ENCODE assay signal across 25 cellular contexts in the genomic region with DNA sequence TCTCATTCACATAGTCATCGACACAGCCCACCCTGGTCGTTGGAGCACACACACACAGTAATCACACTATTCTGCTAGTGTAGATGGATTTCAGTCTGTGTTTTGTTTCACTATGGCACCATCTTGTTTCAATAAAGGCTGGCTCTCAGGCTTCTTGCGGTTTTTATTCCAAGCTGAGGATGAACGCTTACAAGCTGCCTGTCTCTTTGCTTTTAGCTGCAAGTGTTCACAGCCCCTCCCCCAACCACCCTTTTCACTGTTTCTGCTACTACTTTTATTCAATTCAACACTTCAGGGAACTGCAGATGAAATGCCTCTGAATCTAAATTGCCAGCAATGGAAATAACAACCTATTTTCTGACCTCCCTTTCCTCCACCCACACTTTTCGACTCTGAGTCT.
DNase-seq lines count a peak whose midpoint lies in the region; ATAC-seq, FAIRE-seq and TF ChIP-seq lines count a peak whose summit lies in the region.
"Had no signal": no experiment of that assay in that cellular context is flagged by ENCODE, and none has a peak within 500 bp of the region (broad histone marks: within the 10 kb centered on the region; RNA-seq: fewer than 3 reads in every experiment).

No MANE protein-coding gene starts in this region.

- peaks cover 16% of the 10 kb centered on the region for H3K9me3 Mint-ChIP-seq in neural progenitor cell
- peaks cover 6% of the 10 kb centered on the region for H3K9me3 Mint-ChIP-seq in activated CD4-positive, alpha-beta T cell treated with anti-CD3 and anti-CD28 coated beads for 36 hours (ENCODE audit: low read depth)
- H3K9me3 Mint-ChIP-seq: activated naive CD4-positive, alpha-beta T cell treated with anti-CD3 and anti-CD28 coated beads, Interleukin-2, amount 50 U/mL, for 24 hours had no signal

- no peaks in the 10 kb centered on the region for H3K27me3 Mint-ChIP-seq in neural progenitor cell (ENCODE audit: insufficient read depth, low read depth)
- H3K27me3 Mint-ChIP-seq in activated CD4-positive, alpha-beta T cell treated with anti-CD3 and anti-CD28 coated beads for 36 hours, result peaks cover 3% of the 10 kb centered on the region
- H3K27me3 Mint-ChIP-seq: activated CD8-positive, alpha-beta T cell treated with anti-CD3 and anti-CD28 coated beads for 36 hours had no signal

- no peak for TF ChIP-seq CTCF in fibroblast of lung (conservative IDR thresholded peaks at IDR 0.05 in 1 of 2, IDR thresholded peaks at IDR 0.05 in 1 of 2; ENCODE audit: low read depth in 1 of 2, low read length in 2 of 2)
- no peak for TF ChIP-seq CTCF in neural progenitor cell (IDR thresholded peaks at IDR 0.05)

- H3K27me3 ChIP-seq in fibroblast of lung (ENCODE audit: control insufficient read depth, insufficient read depth, low read length) (no peaks in the 10 kb centered on the region), neural progenitor cell (no peaks in the 10 kb centered on the region), right cardiac atrium (ENCODE audit: control insufficient read depth, insufficient read depth) (no peaks in the 10 kb centered on the region)
- H3K27me3 ChIP-seq: MG63 had no signal

- no peak overlapping the region for H3K9ac ChIP-seq in SK-N-MC (ENCODE audit: insufficient read length)
- H3K9ac ChIP-seq in fibroblast of lung (ENCODE audit: insufficient read depth, low read length), result no peak overlapping the region
- no peak overlapping the region for H3K9ac ChIP-seq in neural progenitor cell

- intact Hi-C loops in activated CD4-positive, alpha-beta T cell treated with anti-CD3 and anti-CD28 coated beads for 36 hours (cut with DNase I, micrococcal nuclease), result no loop called here
- intact Hi-C loops in right cardiac atrium (cut with DNase I), result no loop called here

- H3K36me3 Mint-ChIP-seq in neural progenitor cell, result peaks cover 4% of the 10 kb centered on the region
- no peaks in the 10 kb centered on the region for H3K36me3 Mint-ChIP-seq in activated CD4-positive, alpha-beta T cell treated with anti-CD3 and anti-CD28 coated beads for 36 hours (ENCODE audit: low read depth)
- H3K36me3 Mint-ChIP-seq: activated naive CD4-positive, alpha-beta T cell treated with anti-CD3 and anti-CD28 coated beads, Interleukin-2, amount 50 U/mL, for 24 hours; CD8-positive, alpha-beta T cell had no signal

- CTCF ChIA-PET in activated CD4-positive, alpha-beta T cell treated with anti-CD3 and anti-CD28 coated beads for 36 hours (lab: Charles Lee), result interaction anchor here (0.6 to 0.7 kb wide), 2 partner anchors 23 to 41 kb away, joined by 3 read pairs; no protein-coding TSS in a partner anchor

- POLR2A ChIA-PET in activated CD4-positive, alpha-beta T cell treated with anti-CD3 and anti-CD28 coated beads for 36 hours (lab: Charles Lee), result no interaction called here

- no peaks in the 10 kb centered on the region for H3K79me2 ChIP-seq in fibroblast of lung (ENCODE audit: control insufficient read depth, insufficient read depth, low read length)
- H3K79me2 ChIP-seq in neural progenitor cell (ENCODE audit: low read depth), result no peaks in the 10 kb centered on the region

- peaks cover 11% of the 10 kb centered on the region for H3K4me1 Mint-ChIP-seq in neural progenitor cell
- H3K4me1 Mint-ChIP-seq in activated CD4-positive, alpha-beta T cell treated with anti-CD3 and anti-CD28 coated beads for 36 hours, result no peaks in the 10 kb centered on the region
- H3K4me1 Mint-ChIP-seq: activated naive CD4-positive, alpha-beta T cell treated with anti-CD3 and anti-CD28 coated beads, Interleukin-2, amount 50 U/mL, for 24 hours; naive thymus-derived CD8-positive, alpha-beta T cell had no signal

- H4K20me1 ChIP-seq in fibroblast of lung (ENCODE audit: control insufficient read depth, extremely low read depth, insufficient read depth, low read length), result no peaks in the 10 kb centered on the region
- H4K20me1 ChIP-seq in neural progenitor cell (ENCODE audit: low read depth), result no peaks in the 10 kb centered on the region

- no peak for FAIRE-seq in frontal cortex (lab: Jason Lieb, UNC)
- FAIRE-seq: A549, bronchial epithelial cell, GM18507, H54 had no signal

- H3K9me3 ChIP-seq in SK-N-MC (ENCODE audit: low read depth, low read length), result no peaks in the 10 kb centered on the region
- no peaks in the 10 kb centered on the region for H3K9me3 ChIP-seq in fibroblast of lung (ENCODE audit: control insufficient read depth, insufficient read depth, low read depth, low read length)
- H3K9me3 ChIP-seq in neural progenitor cell (ENCODE audit: low read depth), result no peaks in the 10 kb centered on the region
- no peaks in the 10 kb centered on the region for H3K9me3 ChIP-seq in right cardiac atrium (ENCODE audit: control insufficient read depth, low read length)

- peak overlapping the region; percentile 76 for H3K27ac Mint-ChIP-seq in neural progenitor cell
- H3K27ac Mint-ChIP-seq in activated CD4-positive, alpha-beta T cell treated with anti-CD3 and anti-CD28 coated beads for 36 hours, result no peak overlapping the region
- H3K27ac Mint-ChIP-seq: activated CD8-positive, alpha-beta T cell treated with anti-CD3 and anti-CD28 coated beads for 36 hours; activated naive CD4-positive, alpha-beta T cell treated with anti-CD3 and anti-CD28 coated beads, Interleukin-2, amount 50 U/mL, for 24 hours; CD8-positive, alpha-beta T cell; naive thymus-derived CD8-positive, alpha-beta T cell had no signal

- peak overlapping the region; percentile 44 for H2AFZ ChIP-seq in fibroblast of lung (ENCODE audit: low read length)
- peak overlapping the region; percentile 57 for H2AFZ ChIP-seq in neural progenitor cell (replicated peaks)

- H3K27ac ChIP-seq in SK-N-MC (peak overlapping the region; percentile 64; the same call in 1 of the 2 replicates), fibroblast of lung (ENCODE audit: insufficient read depth, low read length) (no peak overlapping the region), neural progenitor cell (no peak overlapping the region), right cardiac atrium (ENCODE audit: low read length) (no peak overlapping the region)
- H3K27ac ChIP-seq: A549, WERI-Rb-1 had no signal

- H3K4me1 ChIP-seq in fibroblast of lung (ENCODE audit: control insufficient read depth, extremely low read depth, insufficient read depth, low read length) (no peaks in the 10 kb centered on the region), neural progenitor cell (peaks cover 6% of the 10 kb centered on the region), right cardiac atrium (ENCODE audit: control insufficient read depth, insufficient read depth, low read length) (no peaks in the 10 kb centered on the region)
- H3K4me1 ChIP-seq: A549 had no signal

- H3F3A ChIP-seq in neural progenitor cell (ENCODE audit: low read depth), result no peaks in the 10 kb centered on the region

- DNase-seq in AG20443 (ENCODE audit: low spot score) (peak; percentile 22), SK-N-MC (ENCODE audit: low read depth, low spot score) (peak; percentile 10), fibroblast of lung (ENCODE audit: low read depth in 2 of 2) (peak; percentile 40 to 68), neural progenitor cell (ENCODE audit: low spot score) (peak; percentile 2), frontal cortex (ENCODE audit: low spot score in 2 of 2) (no peak), right cardiac atrium (no peak)
- no peak for DNase-seq in activated CD4-positive, alpha-beta T cell treated with anti-CD3 and anti-CD28 coated beads for 36 hours
- DNase-seq: activated CD8-positive, alpha-beta T cell treated with anti-CD3 and anti-CD28 coated beads for 36 hours; activated T-cell treated with anti-CD3 and anti-CD28 coated beads, Interleukin-2, amount 50 U/mL, for 48 hours; CD8-positive, alpha-beta T cell; erythroblast; kidney glomerular epithelial cell; mesenchymal stem cell; MG63; naive thymus-derived CD8-positive, alpha-beta T cell; NCI-H187 treated with DMSO at 0.1 percent for 48 hours; NCI-H510A treated with DMSO at 0.1 percent for 48 hours; stimulated activated CD4-positive, alpha-beta T cell treated with anti-CD3 and anti-CD28 coated beads, Interleukin-12 subunit alpha, Interleukin-12 subunit beta, amount 100 ng/mL, for 4 hours; WERI-Rb-1 had no signal

- H3K4me3 ChIP-seq in SK-N-MC (peak overlapping the region; percentile 58), fibroblast of lung (replicated peaks in 1 of 4; ENCODE audit: control extremely low read depth in 1 of 4, insufficient read depth in 1 of 4, low read depth in 3 of 4, low read length in 4 of 4) (peak overlapping the region in 1 of 4 experiments; percentile 12), neural progenitor cell (no peak overlapping the region), right cardiac atrium (ENCODE audit: low read length) (no peak overlapping the region)
- H3K4me3 ChIP-seq: A549, MG63 had no signal

- no peak for ATAC-seq in GM19455 (IDR thresholded peaks at IDR 0.05; ENCODE audit: unreplicated experiment)
- ATAC-seq in activated CD4-positive, alpha-beta T cell treated with anti-CD3 and anti-CD28 coated beads for 36 hours, result no peak
- ATAC-seq in right cardiac atrium, result no peak
- ATAC-seq: A549; activated CD8-positive, alpha-beta T cell treated with anti-CD3 and anti-CD28 coated beads for 36 hours; CD8-positive, alpha-beta T cell; naive thymus-derived CD8-positive, alpha-beta T cell had no signal

- H3K4me2 ChIP-seq in fibroblast of lung (ENCODE audit: extremely low read depth, insufficient read depth, low read length) (no peak overlapping the region), neural progenitor cell (peak overlapping the region; percentile 15)
- H3K4me2 ChIP-seq: A549 had no signal

- no peaks in the 10 kb centered on the region for H3K36me3 ChIP-seq in SK-N-MC (ENCODE audit: insufficient read depth, low read length)
- H3K36me3 ChIP-seq in fibroblast of lung (ENCODE audit: control insufficient read depth, insufficient read depth, low read length), result no peaks in the 10 kb centered on the region
- peaks cover 4% of the 10 kb centered on the region for H3K36me3 ChIP-seq in neural progenitor cell
- H3K36me3 ChIP-seq: MG63, WERI-Rb-1 had no signal

- 54% methylated on average over 5 of the region's 5 CpGs for WGBS in right cardiac atrium

- H3K4me3 Mint-ChIP-seq in neural progenitor cell, result no peak overlapping the region
- H3K4me3 Mint-ChIP-seq in activated CD4-positive, alpha-beta T cell treated with anti-CD3 and anti-CD28 coated beads for 36 hours, result no peak overlapping the region
- H3K4me3 Mint-ChIP-seq: activated CD8-positive, alpha-beta T cell treated with anti-CD3 and anti-CD28 coated beads for 36 hours; activated naive CD4-positive, alpha-beta T cell treated with anti-CD3 and anti-CD28 coated beads, Interleukin-2, amount 50 U/mL, for 24 hours; CD8-positive, alpha-beta T cell; naive thymus-derived CD8-positive, alpha-beta T cell had no signal

Comparison
In these comparisons a context has a peak if more than half of its experiments do, and no peak if none do; other contexts are left out.
1. DNase-seq: peak in AG20443 (single experiment), SK-N-MC (single experiment), fibroblast of lung (2 of 2) and neural progenitor cell (single experiment); none in frontal cortex (0 of 2), activated CD4-positive, alpha-beta T cell treated with anti-CD3 and anti-CD28 coated beads for 36 hours (single experiment) and right cardiac atrium (0 of 3).